3 cellular contexts compared by ENCODE assay signal in the genomic region with DNA sequence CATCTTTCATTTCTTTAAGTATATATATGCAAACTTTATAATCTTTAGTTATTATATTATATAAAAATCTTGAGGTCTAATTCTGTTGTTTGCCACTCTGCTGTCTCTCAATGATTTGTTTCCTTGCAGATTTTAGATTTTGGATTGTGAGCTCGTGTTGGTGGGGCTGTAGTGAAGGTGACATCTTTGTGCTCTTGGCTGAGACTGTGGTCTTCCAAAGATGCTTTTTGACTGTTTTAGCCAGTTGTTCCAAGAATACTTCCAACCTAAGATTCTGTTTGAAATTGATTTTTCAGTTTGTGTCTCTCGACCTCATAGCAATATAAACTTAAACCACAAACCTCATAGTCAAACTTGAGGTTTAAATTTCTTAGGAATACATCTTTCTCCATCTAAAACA.
"Had no signal": no experiment of that assay in that cellular context is flagged by ENCODE, and none has a peak within 500 bp of the region (broad histone marks: within the 10 kb centered on the region; RNA-seq: fewer than 3 reads in every experiment).

No MANE protein-coding gene starts in this region.

- H3K4me3 ChIP-seq: GM12878 had no signal

- ATAC-seq: GM12878 had no signal

- DNase-seq: GDM1, GF-D8 had no signal
